Comparison of ENCODE assay signal across 8 cellular contexts in the genomic region with DNA sequence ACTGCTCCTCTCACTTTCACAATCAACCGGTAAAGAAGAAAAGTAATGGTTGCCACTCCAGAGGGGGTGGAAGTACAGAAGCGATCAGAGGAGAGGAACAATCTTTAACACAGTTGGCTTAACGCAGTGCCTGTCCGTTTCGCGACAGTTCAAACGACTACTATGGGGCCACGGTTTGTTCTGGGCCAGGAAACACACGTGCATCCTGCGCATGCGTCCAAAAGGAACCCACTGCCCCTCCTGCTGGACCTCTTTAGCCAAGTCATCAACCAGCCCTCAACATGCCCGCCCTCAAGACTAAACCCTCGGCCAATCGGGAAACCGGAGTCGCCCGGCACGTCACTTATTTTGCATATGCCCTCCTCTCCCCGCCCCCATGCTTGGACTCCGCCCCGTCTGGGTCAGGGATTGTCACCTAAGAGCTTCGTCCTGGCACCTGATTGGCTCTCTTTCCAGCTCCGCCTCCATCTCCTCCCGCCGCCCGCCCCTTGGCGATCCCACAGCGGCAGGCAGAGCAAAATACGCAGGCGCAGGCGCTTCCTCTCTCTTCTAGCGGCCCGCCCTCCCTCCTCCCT.
DNase-seq lines count a peak whose midpoint lies in the region; ATAC-seq and TF ChIP-seq lines count a peak whose summit lies in the region.

No MANE protein-coding gene starts in this region.

- peak overlapping the region; percentile 100 for H3K27ac Mint-ChIP-seq in T-helper 1 cell treated with Interleukin-12 subunit alpha and Interleukin-12 subunit beta and Interleukin-4 antibody, amounts not matched to agents 30 μg/mL and 1 μg/mL, for 36 hours

- peaks cover 32% of the 10 kb centered on the region for H3K36me3 Mint-ChIP-seq in T-helper 1 cell treated with Interleukin-12 subunit alpha and Interleukin-12 subunit beta and Interleukin-4 antibody, amounts not matched to agents 30 μg/mL and 1 μg/mL, for 36 hours (ENCODE audit: low read depth)

- TF ChIP-seq CTCF in cardiac fibroblast (IDR thresholded peaks at IDR 0.05; ENCODE audit: low read depth, low read length): peak; percentile 25

- peaks cover 43% of the 10 kb centered on the region for H3K4me1 Mint-ChIP-seq in T-helper 1 cell treated with Interleukin-12 subunit alpha and Interleukin-12 subunit beta and Interleukin-4 antibody, amounts not matched to agents 30 μg/mL and 1 μg/mL, for 36 hours (ENCODE audit: low read depth)

- no peaks in the 10 kb centered on the region for H3K9me3 Mint-ChIP-seq in T-helper 1 cell treated with Interleukin-12 subunit alpha and Interleukin-12 subunit beta and Interleukin-4 antibody, amounts not matched to agents 30 μg/mL and 1 μg/mL, for 36 hours

- DNase-seq in cardiac fibroblast (ENCODE audit: low read depth in 2 of 2) (peak; percentile 100), islet precursor cell (peak; percentile 100), OCI-M2 (lab: John Stamatoyannopoulos, UW; ENCODE audit: unreplicated experiment) (no peak), cerebellar nuclear complex (lab: John Stamatoyannopoulos, UW) (no peak)
- DNase-seq in stimulated activated CD4-positive, alpha-beta T cell treated with anti-CD3 and anti-CD28 coated beads, Interleukin-1b, Interleukin-23, amount 100 ng/mL, for 24 hours (ENCODE audit: low read depth in 4 of 4, low spot score in 1 of 4): peak; percentile 96 to 100 (median 100)

- peak overlapping the region; percentile 54 to 74 for H3K4me3 ChIP-seq in cardiac fibroblast (replicated peaks in 1 of 2; ENCODE audit: low read depth in 2 of 2, low read length in 2 of 2)

- H3K4me3 Mint-ChIP-seq in T-helper 1 cell treated with Interleukin-12 subunit alpha and Interleukin-12 subunit beta and Interleukin-4 antibody, amounts not matched to agents 30 μg/mL and 1 μg/mL, for 36 hours: peak overlapping the region; percentile 89

- ATAC-seq in GM18861 (IDR thresholded peaks at IDR 0.05; ENCODE audit: unreplicated experiment): peak; percentile 57
- peak; percentile 77 for ATAC-seq in HG03066 (IDR thresholded peaks at IDR 0.05; ENCODE audit: low read depth, unreplicated experiment)

- H3K27me3 Mint-ChIP-seq in T-helper 1 cell treated with Interleukin-12 subunit alpha and Interleukin-12 subunit beta and Interleukin-4 antibody, amounts not matched to agents 30 μg/mL and 1 μg/mL, for 36 hours (ENCODE audit: low read depth): no peaks in the 10 kb centered on the region

Comparison
In these comparisons a context has a peak if more than half of its experiments do, and no peak if none do; other contexts are left out.
1. DNase-seq: peak in cardiac fibroblast (2 of 2), islet precursor cell (single experiment) and stimulated activated CD4-positive, alpha-beta T cell treated with anti-CD3 and anti-CD28 coated beads, Interleukin-1b, Interleukin-23, amount 100 ng/mL, for 24 hours (4 of 4); none in OCI-M2 (single experiment) and cerebellar nuclear complex (0 of 2).